36 cellular contexts compared by ENCODE assay signal in the genomic region with DNA sequence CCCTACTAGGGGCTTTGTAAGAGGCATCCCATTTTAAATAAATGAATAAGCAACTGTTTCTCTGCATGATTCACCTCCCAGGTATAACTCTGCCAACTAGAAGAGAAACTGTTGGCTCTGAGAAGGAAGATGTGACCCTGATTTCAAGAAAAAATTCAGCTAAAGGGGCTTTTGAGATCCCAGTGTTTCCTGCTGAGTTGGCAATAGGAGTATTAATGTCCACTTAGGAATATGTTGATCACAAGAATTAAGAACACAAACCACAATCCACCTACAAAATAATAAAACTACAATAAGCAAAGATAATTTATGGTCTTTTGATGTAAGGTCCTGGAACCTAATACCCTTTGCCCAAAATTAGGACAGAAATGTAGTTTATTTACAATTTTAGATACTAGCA.
"Had no signal": no experiment of that assay in that cellular context is flagged by ENCODE, and none has a peak within 500 bp of the region (broad histone marks: within the 10 kb centered on the region; RNA-seq: fewer than 3 reads in every experiment).

No MANE protein-coding gene starts in this region.

- H3K4me1 Mint-ChIP-seq: activated B cell treated with CpG ODN at 0.5 μM for 24 hours; activated CD4-positive, alpha-beta T cell treated with anti-CD3 and anti-CD28 coated beads, Interleukin-2, amount 10 ng/mL, durations not matched to agents 24 days and 14 days; activated naive CD4-positive, alpha-beta T cell treated with anti-CD3 and anti-CD28 coated beads, Interleukin-2, amount 10 ng/mL, durations not matched to agents 7 days and 5 days; activated naive CD4-positive, alpha-beta T cell treated with anti-CD3 and anti-CD28 coated beads, Interleukin-2, amount 50 U/mL, for 24 hours; activated T-helper 17 cell treated with anti-CD3 and anti-CD28 coated beads, Interleukin-2, amount 50 U/mL, for 72 hours had no signal

- DNase-seq: activated B cell treated with CpG ODN at 0.5 μM for 24 hours; activated CD4-positive, alpha-beta memory T cell treated with anti-CD3 and anti-CD28 coated beads for 36 hours; activated CD4-positive, alpha-beta T cell treated with anti-CD3 and anti-CD28 coated beads for 4 hours; activated CD4-positive, alpha-beta T cell treated with anti-CD3 and anti-CD28 coated beads, Interleukin-2, amount 10 ng/mL, durations not matched to agents 24 days and 14 days; activated CD4-positive, alpha-beta T cell treated with anti-CD3 and anti-CD28 coated beads, Interleukin-2, amount 50 U/mL, for 1 hour; activated CD4-positive, alpha-beta T cell treated with anti-CD3 and anti-CD28 coated beads, Interleukin-2, amount 50 U/mL, for 4 hours; activated CD4-positive, CD25-positive, alpha-beta regulatory T cell treated with anti-CD3 and anti-CD28 coated beads, Interleukin-2, amount 50 U/mL, for 72 hours; activated CD8-positive, alpha-beta memory T cell treated with anti-CD3 and anti-CD28 coated beads, Interleukin-2, amount 50 U/mL, for 4 hours; activated CD8-positive, alpha-beta T cell treated with anti-CD3 and anti-CD28 coated beads for 36 hours; activated effector memory CD4-positive, alpha-beta T cell treated with Interleukin-2 at 50 U/mL for 16 hours; activated gamma-delta T cell; activated naive CD4-positive, alpha-beta T cell treated with anti-CD3 and anti-CD28 coated beads, Interleukin-2, amount 10 ng/mL, durations not matched to agents 7 days and 5 days; activated naive CD4-positive, alpha-beta T cell treated with Interleukin-2 at 50 U/mL for 16 hours; activated T-cell treated with anti-CD3 and anti-CD28 coated beads for 4 hours; activated T-cell treated with anti-CD3 and anti-CD28 coated beads, Interleukin-2, amount 50 U/mL, for 1 hour; activated T-cell treated with anti-CD3 and anti-CD28 coated beads, Interleukin-2, amount 50 U/mL, for 4 hours; activated T-cell treated with anti-CD3 and anti-CD28 coated beads, Interleukin-2, amount 50 U/mL, for 72 hours; adrenal gland; amniotic stem cell; aorta; body of pancreas; brain microvascular endothelial cell; central memory CD4-positive, alpha-beta T cell; T-helper 1 cell; T-helper 2 cell; T-helper 9 cell had no signal

- H3K9me3 Mint-ChIP-seq: activated B cell treated with CpG ODN at 0.5 μM for 24 hours; activated CD4-positive, alpha-beta memory T cell treated with anti-CD3 and anti-CD28 coated beads for 36 hours; activated CD4-positive, alpha-beta T cell treated with anti-CD3 and anti-CD28 coated beads, Interleukin-2, amount 10 ng/mL, durations not matched to agents 24 days and 14 days; activated CD8-positive, alpha-beta T cell treated with anti-CD3 and anti-CD28 coated beads for 36 hours; activated naive CD4-positive, alpha-beta T cell treated with anti-CD3 and anti-CD28 coated beads, Interleukin-2, amount 10 ng/mL, durations not matched to agents 7 days and 5 days; activated naive CD4-positive, alpha-beta T cell treated with anti-CD3 and anti-CD28 coated beads, Interleukin-2, amount 50 U/mL, for 24 hours; activated T-cell treated with anti-CD3 and anti-CD28 coated beads, Interleukin-2, amount 50 U/mL, for 4 hours; activated T-cell treated with anti-CD3 and anti-CD28 coated beads, Interleukin-2, amount 50 U/mL, for 72 hours; activated T-helper 1 cell treated with anti-CD3 and anti-CD28 coated beads, Interleukin-12 subunit alpha, Interleukin-12 subunit beta, Interleukin-2, Interleukin-4 antibody, amounts not matched to agents 30 ng/mL and 10 ng/mL and 1 ng/mL, durations not matched to agents 14 hours and 24 hours and 36 hours; activated T-helper 17 cell treated with anti-CD3 and anti-CD28 coated beads, Interleukin-2, amount 50 U/mL, for 72 hours; T-helper 1 cell treated with Interleukin-12 subunit alpha and Interleukin-12 subunit beta and Interleukin-4 antibody, amounts not matched to agents 30 μg/mL and 1 μg/mL, for 36 hours; T-helper 2 cell treated with Interferon-gamma antibody and Interleukin-4, amounts not matched to agents 5 μg/mL and 100 μg/mL, for 36 hours had no signal

- H3K9me3 ChIP-seq: adrenal gland, body of pancreas, breast epithelium had no signal

- H3K27ac Mint-ChIP-seq: activated B cell treated with CpG ODN at 0.5 μM for 24 hours; activated CD4-positive, alpha-beta memory T cell treated with anti-CD3 and anti-CD28 coated beads for 36 hours; activated CD4-positive, alpha-beta T cell treated with anti-CD3 and anti-CD28 coated beads, Interleukin-2, amount 10 ng/mL, durations not matched to agents 24 days and 14 days; activated CD8-positive, alpha-beta T cell treated with anti-CD3 and anti-CD28 coated beads for 36 hours; activated naive CD4-positive, alpha-beta T cell treated with anti-CD3 and anti-CD28 coated beads, Interleukin-2, amount 10 ng/mL, durations not matched to agents 7 days and 5 days; activated naive CD4-positive, alpha-beta T cell treated with anti-CD3 and anti-CD28 coated beads, Interleukin-2, amount 50 U/mL, for 24 hours; activated naive CD8-positive, alpha-beta T cell; activated T-cell treated with anti-CD3 and anti-CD28 coated beads, Interleukin-2, amount 50 U/mL, for 72 hours; activated T-helper 1 cell treated with anti-CD3 and anti-CD28 coated beads, Interleukin-12 subunit alpha, Interleukin-12 subunit beta, Interleukin-2, Interleukin-4 antibody, amounts not matched to agents 30 ng/mL and 10 ng/mL and 1 ng/mL, durations not matched to agents 14 hours and 24 hours and 36 hours; activated T-helper 17 cell treated with anti-CD3 and anti-CD28 coated beads, Interleukin-2, amount 50 U/mL, for 72 hours; T-helper 1 cell treated with Interleukin-12 subunit alpha and Interleukin-12 subunit beta and Interleukin-4 antibody, amounts not matched to agents 30 μg/mL and 1 μg/mL, for 36 hours; T-helper 2 cell treated with Interferon-gamma antibody and Interleukin-4, amounts not matched to agents 5 μg/mL and 100 μg/mL, for 36 hours had no signal

- H3K27me3 ChIP-seq: adrenal gland, body of pancreas, brain microvascular endothelial cell, breast epithelium had no signal

- H3K4me3 ChIP-seq: adrenal gland, body of pancreas, breast epithelium had no signal

- H3K4me1 ChIP-seq: body of pancreas, breast epithelium had no signal

- H3K27ac ChIP-seq: adrenal gland, body of pancreas, brain microvascular endothelial cell, breast epithelium, VCaP had no signal

- FAIRE-seq: astrocyte, TTC549 had no signal

- H3K36me3 ChIP-seq: brain microvascular endothelial cell, breast epithelium had no signal

- ATAC-seq: activated CD8-positive, alpha-beta T cell treated with anti-CD3 and anti-CD28 coated beads for 36 hours; activated T-cell treated with anti-CD3 and anti-CD28 coated beads, Interleukin-2, amount 50 U/mL, for 4 hours; activated T-cell treated with anti-CD3 and anti-CD28 coated beads, Interleukin-2, amount 50 U/mL, for 72 hours; activated T-helper 17 cell treated with anti-CD3 and anti-CD28 coated beads, Interleukin-2, amount 50 U/mL, for 72 hours; body of pancreas had no signal

- H3K4me3 Mint-ChIP-seq: activated B cell treated with CpG ODN at 0.5 μM for 24 hours; activated CD4-positive, alpha-beta memory T cell treated with anti-CD3 and anti-CD28 coated beads for 36 hours; activated CD4-positive, alpha-beta T cell treated with anti-CD3 and anti-CD28 coated beads, Interleukin-2, amount 10 ng/mL, durations not matched to agents 24 days and 14 days; activated CD8-positive, alpha-beta T cell treated with anti-CD3 and anti-CD28 coated beads for 36 hours; activated naive CD4-positive, alpha-beta T cell treated with anti-CD3 and anti-CD28 coated beads, Interleukin-2, amount 10 ng/mL, durations not matched to agents 7 days and 5 days; activated naive CD4-positive, alpha-beta T cell treated with anti-CD3 and anti-CD28 coated beads, Interleukin-2, amount 50 U/mL, for 24 hours; activated naive CD8-positive, alpha-beta T cell; activated T-cell treated with anti-CD3 and anti-CD28 coated beads, Interleukin-2, amount 50 U/mL, for 4 hours; activated T-cell treated with anti-CD3 and anti-CD28 coated beads, Interleukin-2, amount 50 U/mL, for 72 hours; activated T-helper 1 cell treated with anti-CD3 and anti-CD28 coated beads, Interleukin-12 subunit alpha, Interleukin-12 subunit beta, Interleukin-2, Interleukin-4 antibody, amounts not matched to agents 30 ng/mL and 10 ng/mL and 1 ng/mL, durations not matched to agents 14 hours and 24 hours and 36 hours; activated T-helper 17 cell treated with anti-CD3 and anti-CD28 coated beads, Interleukin-2, amount 50 U/mL, for 72 hours; T-helper 1 cell treated with Interleukin-12 subunit alpha and Interleukin-12 subunit beta and Interleukin-4 antibody, amounts not matched to agents 30 μg/mL and 1 μg/mL, for 36 hours; T-helper 2 cell treated with Interferon-gamma antibody and Interleukin-4, amounts not matched to agents 5 μg/mL and 100 μg/mL, for 36 hours had no signal

- H3K36me3 Mint-ChIP-seq: activated CD4-positive, alpha-beta memory T cell treated with anti-CD3 and anti-CD28 coated beads for 36 hours; activated naive CD4-positive, alpha-beta T cell treated with anti-CD3 and anti-CD28 coated beads, Interleukin-2, amount 10 ng/mL, durations not matched to agents 7 days and 5 days; activated naive CD4-positive, alpha-beta T cell treated with anti-CD3 and anti-CD28 coated beads, Interleukin-2, amount 50 U/mL, for 24 hours; activated naive CD8-positive, alpha-beta T cell had no signal

- H3K27me3 Mint-ChIP-seq: activated B cell treated with CpG ODN at 0.5 μM for 24 hours; activated CD4-positive, alpha-beta T cell treated with anti-CD3 and anti-CD28 coated beads, Interleukin-2, amount 10 ng/mL, durations not matched to agents 24 days and 14 days; activated CD8-positive, alpha-beta T cell treated with anti-CD3 and anti-CD28 coated beads for 36 hours; activated naive CD4-positive, alpha-beta T cell treated with anti-CD3 and anti-CD28 coated beads, Interleukin-2, amount 10 ng/mL, durations not matched to agents 7 days and 5 days; activated naive CD8-positive, alpha-beta T cell had no signal
